ENCODE assay signal across 20 cellular contexts in the genomic region with DNA sequence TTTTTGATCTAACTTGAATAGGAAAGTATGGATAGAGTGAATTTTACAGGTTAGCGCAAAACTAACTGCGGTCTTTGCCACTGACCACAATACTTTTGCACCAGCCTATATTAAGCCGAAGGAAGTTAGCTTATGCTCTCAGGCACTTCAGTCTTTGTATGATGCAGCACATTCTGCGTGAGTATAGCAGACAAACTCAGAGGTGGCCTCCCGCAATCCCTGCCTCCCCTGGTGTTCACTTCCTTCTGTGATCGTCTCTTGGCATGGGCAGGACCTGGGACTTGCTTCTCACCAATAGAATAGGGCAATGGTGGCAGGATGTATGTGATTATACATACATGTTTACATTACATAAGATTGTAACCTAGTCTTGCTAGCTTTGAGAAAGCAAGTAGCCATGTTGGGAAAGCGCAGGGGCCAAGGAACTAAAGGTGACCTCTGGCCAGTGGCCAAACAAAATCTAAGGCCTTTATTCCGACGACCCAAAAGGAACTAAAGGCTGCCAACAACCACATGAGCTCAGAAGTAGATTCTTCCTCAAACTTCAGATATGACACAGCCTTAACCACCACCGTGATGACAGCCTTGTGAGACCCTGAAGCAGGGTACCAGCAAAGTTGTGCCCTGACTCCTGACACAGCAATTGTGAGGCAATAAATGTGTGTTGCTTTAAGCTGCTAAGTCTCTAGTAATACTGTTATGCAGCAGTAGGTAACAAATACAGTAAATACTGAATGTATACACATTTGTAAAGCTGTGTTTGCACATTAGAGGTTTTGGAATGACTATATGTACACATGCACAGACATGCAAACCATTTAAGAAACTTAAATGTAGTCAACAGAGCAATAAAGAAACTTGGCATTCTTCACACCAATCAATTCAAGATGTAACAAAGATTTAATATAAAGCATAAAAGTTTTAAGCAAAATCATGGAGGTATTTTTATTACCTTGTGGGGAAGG. TPM values are rescaled to one million over a fixed set of nuclear protein-coding genes. Genes with fewer than 3 reads are reported as not detected.
"Had no signal": no experiment of that assay in that cellular context is flagged by ENCODE, and none has a peak within 500 bp of the region (broad histone marks: within the 10 kb centered on the region; RNA-seq: fewer than 3 reads in every experiment).

No MANE protein-coding gene starts in this region.

- H3K79me2 ChIP-seq: parathyroid adenoma had no signal

- H3K9ac ChIP-seq: parathyroid adenoma had no signal

- H3K27ac ChIP-seq: gastroesophageal sphincter, left ventricle myocardium inferior, parathyroid adenoma, tibial nerve had no signal

- H3K36me3 ChIP-seq: gastroesophageal sphincter, tibial nerve had no signal

- DNase-seq: activated CD4-positive, CD25-positive, alpha-beta regulatory T cell treated with anti-CD3 and anti-CD28 coated beads, Interleukin-2, amount 50 U/mL, for 72 hours; activated gamma-delta T cell; anterior cingulate cortex; cortex of kidney; effector memory CD4-positive, alpha-beta T cell; kidney; left ventricle myocardium inferior; mesenchymal stem cell; retina; stimulated activated CD4-positive, alpha-beta T cell treated with anti-CD3 and anti-CD28 coated beads, Interleukin-15, amount 100 ng/mL, for 24 hours; stimulated activated CD4-positive, alpha-beta T cell treated with anti-CD3 and anti-CD28 coated beads, Interleukin-4, amount 100 ng/mL, for 24 hours; SW 1271 had no signal

- H3K27ac Mint-ChIP-seq: activated naive CD8-positive, alpha-beta T cell; T-helper 2 cell treated with Interferon-gamma antibody and Interleukin-4, amounts not matched to agents 5 μg/mL and 100 μg/mL, for 36 hours had no signal

- H3K27me3 Mint-ChIP-seq: activated naive CD8-positive, alpha-beta T cell had no signal

- H3K4me3 Mint-ChIP-seq: activated naive CD8-positive, alpha-beta T cell; neural crest cell; T-helper 2 cell treated with Interferon-gamma antibody and Interleukin-4, amounts not matched to agents 5 μg/mL and 100 μg/mL, for 36 hours had no signal

- H2AFZ ChIP-seq: parathyroid adenoma had no signal

- H3K9me3 Mint-ChIP-seq: neural crest cell; T-helper 2 cell treated with Interferon-gamma antibody and Interleukin-4, amounts not matched to agents 5 μg/mL and 100 μg/mL, for 36 hours had no signal

- H3K4me3 ChIP-seq: gastroesophageal sphincter, left ventricle myocardium inferior, tibial nerve had no signal

- H3K4me1 Mint-ChIP-seq: neural crest cell had no signal

- H3K9me3 ChIP-seq: gastroesophageal sphincter, left ventricle myocardium inferior, tibial nerve had no signal

- H3K27me3 ChIP-seq: gastroesophageal sphincter, tibial nerve had no signal

- ATAC-seq: gastroesophageal sphincter had no signal

RNA-seq across cellular contexts. Expression of a gene that starts 10.6 kb away (rescaled TPM):
- total RNA-seq: epithelial cell of proximal tubule, gastroesophageal sphincter had no signal

RNA-seq across cellular contexts. Expression of a gene that starts 59.3 kb away (rescaled TPM):
- total RNA-seq: epithelial cell of proximal tubule, skeletal muscle tissue had no signal
